In the genomic region with DNA sequence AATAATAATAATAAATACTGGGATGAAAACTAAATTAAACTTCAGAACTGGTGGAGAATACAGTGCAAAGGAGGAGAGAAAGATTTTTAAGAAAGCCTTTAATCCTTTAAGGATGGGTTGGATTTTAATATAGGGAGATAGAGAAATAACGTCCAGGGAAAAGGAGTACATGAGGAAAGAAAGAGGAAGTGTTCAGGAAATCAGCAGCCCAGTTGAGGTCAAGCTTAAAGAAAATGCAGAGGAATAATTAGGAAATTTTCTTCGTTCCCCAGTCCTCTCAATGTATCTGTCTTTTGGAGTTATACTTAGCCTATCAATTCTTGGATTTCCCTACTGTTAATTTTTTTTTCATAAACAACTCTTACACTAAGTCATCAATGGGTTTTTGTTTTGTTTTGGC, we compare ENCODE assay signal across 30 cellular contexts. TPM values are rescaled to one million over a fixed set of nuclear protein-coding genes. Genes with fewer than 3 reads are reported as not detected.
DNase-seq lines count a peak whose midpoint lies in the region; ATAC-seq, FAIRE-seq and TF ChIP-seq lines count a peak whose summit lies in the region.
"Had no signal": no experiment of that assay in that cellular context is flagged by ENCODE, and none has a peak within 500 bp of the region (broad histone marks: within the 10 kb centered on the region; RNA-seq: fewer than 3 reads in every experiment).

No MANE protein-coding gene starts in this region.

- H3K27me3 Mint-ChIP-seq in CD8-positive, alpha-beta T cell (ENCODE audit: low read depth) = no peaks in the 10 kb centered on the region
- no peaks in the 10 kb centered on the region for H3K27me3 Mint-ChIP-seq in central memory CD8-positive, alpha-beta T cell
- H3K27me3 Mint-ChIP-seq: CD8-positive, alpha-beta memory T cell had no signal

- no peaks in the 10 kb centered on the region for H3K36me3 ChIP-seq in CD8-positive, alpha-beta T cell (ENCODE audit: insufficient read depth, low read length)

- H3K4me1 ChIP-seq in CD8-positive, alpha-beta T cell (ENCODE audit: insufficient read depth, low read length) = no peaks in the 10 kb centered on the region
- H3K4me1 ChIP-seq: A549, SJSA1 had no signal

- CTCF ChIA-PET in CD8-positive, alpha-beta T cell (lab: Charles Lee) = no interaction called here

- H3K36me3 Mint-ChIP-seq in CD8-positive, alpha-beta T cell = peaks cover 50% of the 10 kb centered on the region
- H3K36me3 Mint-ChIP-seq in central memory CD8-positive, alpha-beta T cell (ENCODE audit: insufficient read depth) = peaks cover 1% of the 10 kb centered on the region
- peaks cover 36% of the 10 kb centered on the region for H3K36me3 Mint-ChIP-seq in stimulated activated effector memory CD8-positive, alpha-beta T cell treated with anti-CD3 and anti-CD28 coated beads, Interleukin-12 subunit alpha, Interleukin-12 subunit beta, amount 100 ng/mL, for 72 hours

- no peak for FAIRE-seq in urothelium cell line (lab: Jason Lieb, UNC)
- FAIRE-seq: A549, GM19239 had no signal

- H3K27me3 ChIP-seq in CD8-positive, alpha-beta T cell (ENCODE audit: insufficient read depth, low read length) = no peaks in the 10 kb centered on the region
- H3K27me3 ChIP-seq: SJSA1 had no signal

- TF ChIP-seq CTCF in CD8-positive, alpha-beta T cell (IDR thresholded peaks at IDR 0.05) = no peak

- H3K27ac ChIP-seq in CD8-positive, alpha-beta T cell (ENCODE audit: low read depth, low read length) = no peak overlapping the region
- H3K27ac ChIP-seq: A549, C4-2B, KMS-11, SJSA1 had no signal

- no peak for ATAC-seq in CD8-positive, alpha-beta T cell
- no peak for ATAC-seq in central memory CD8-positive, alpha-beta T cell (replicated peaks; ENCODE audit: extremely low read depth, poor library complexity, severe bottlenecking)
- no peak for ATAC-seq in stimulated activated effector memory CD8-positive, alpha-beta T cell treated with anti-CD3 and anti-CD28 coated beads, Interleukin-12 subunit alpha, Interleukin-12 subunit beta, amount 100 ng/mL, for 72 hours
- no peak for ATAC-seq in GM18498 (IDR thresholded peaks at IDR 0.05; ENCODE audit: unreplicated experiment)
- ATAC-seq in HG03175 (IDR thresholded peaks at IDR 0.05; ENCODE audit: unreplicated experiment) = no peak
- ATAC-seq: A549 had no signal

- H3K27ac Mint-ChIP-seq in CD8-positive, alpha-beta T cell = peak overlapping the region; percentile 32
- H3K27ac Mint-ChIP-seq in central memory CD8-positive, alpha-beta T cell (ENCODE audit: low read depth) = peak overlapping the region; percentile 15
- peak overlapping the region; percentile 2 for H3K27ac Mint-ChIP-seq in stimulated activated effector memory CD8-positive, alpha-beta T cell treated with anti-CD3 and anti-CD28 coated beads, Interleukin-12 subunit alpha, Interleukin-12 subunit beta, amount 100 ng/mL, for 72 hours

- H3K9me3 Mint-ChIP-seq in CD8-positive, alpha-beta T cell = no peaks in the 10 kb centered on the region
- no peaks in the 10 kb centered on the region for H3K9me3 Mint-ChIP-seq in central memory CD8-positive, alpha-beta T cell
- H3K9me3 Mint-ChIP-seq in stimulated activated effector memory CD8-positive, alpha-beta T cell treated with anti-CD3 and anti-CD28 coated beads, Interleukin-12 subunit alpha, Interleukin-12 subunit beta, amount 100 ng/mL, for 72 hours = no peaks in the 10 kb centered on the region
- H3K9me3 Mint-ChIP-seq: CD8-positive, alpha-beta memory T cell had no signal

- H3K4me1 Mint-ChIP-seq in CD8-positive, alpha-beta T cell (ENCODE audit: low read depth) = peaks cover 54% of the 10 kb centered on the region
- peaks cover 63% of the 10 kb centered on the region for H3K4me1 Mint-ChIP-seq in central memory CD8-positive, alpha-beta T cell
- peaks cover 46% of the 10 kb centered on the region for H3K4me1 Mint-ChIP-seq in stimulated activated effector memory CD8-positive, alpha-beta T cell treated with anti-CD3 and anti-CD28 coated beads, Interleukin-12 subunit alpha, Interleukin-12 subunit beta, amount 100 ng/mL, for 72 hours

- POLR2A ChIA-PET in CD8-positive, alpha-beta T cell (lab: Charles Lee) = no interaction called here

- no peak overlapping the region for H3K4me3 ChIP-seq in CD8-positive, alpha-beta T cell (ENCODE audit: low read depth, low read length)
- H3K4me3 ChIP-seq: A549, SJSA1 had no signal

- intact Hi-C loops in CD8-positive, alpha-beta T cell (cut with DNase I, micrococcal nuclease) = no loop called here

- DNase-seq in CD8-positive, alpha-beta T cell = no peak
- DNase-seq in OCI-M1 (lab: John Stamatoyannopoulos, UW) (peak; percentile 19), urothelium cell line (ENCODE audit: low spot score) (no peak)
- DNase-seq in central memory CD8-positive, alpha-beta T cell (ENCODE audit: low spot score in 2 of 2) = no peak
- no peak for DNase-seq in stimulated activated effector memory CD8-positive, alpha-beta T cell treated with anti-CD3 and anti-CD28 coated beads, Interleukin-12 subunit alpha, Interleukin-12 subunit beta, amount 100 ng/mL, for 72 hours (ENCODE audit: low spot score in 2 of 2)
- DNase-seq: AML-193; CD8-positive, alpha-beta memory T cell; DMS 273 treated with DMSO at 0.1 percent for 48 hours; DMS79; EL; GDM1; H7; IMR-90; MM.1S; NCI-H1048; NCI-H1417; NCI-H1694; NCI-H2029 treated with DMSO at 0.1 percent for 48 hours; NCI-H446 treated with DMSO at 0.1 percent for 48 hours; NCI-H526; NCI-H82; Right ventricle myocardium superior; RPMI8226 had no signal

- H3K4me3 Mint-ChIP-seq in CD8-positive, alpha-beta T cell = no peak overlapping the region
- no peak overlapping the region for H3K4me3 Mint-ChIP-seq in central memory CD8-positive, alpha-beta T cell
- H3K4me3 Mint-ChIP-seq in stimulated activated effector memory CD8-positive, alpha-beta T cell treated with anti-CD3 and anti-CD28 coated beads, Interleukin-12 subunit alpha, Interleukin-12 subunit beta, amount 100 ng/mL, for 72 hours = no peak overlapping the region
- H3K4me3 Mint-ChIP-seq: CD8-positive, alpha-beta memory T cell had no signal

- no peaks in the 10 kb centered on the region for H3K9me3 ChIP-seq in CD8-positive, alpha-beta T cell (ENCODE audit: low read length)
- H3K9me3 ChIP-seq: A549, SJSA1 had no signal

RNA-seq across cellular contexts. Expression of a gene that starts 47.7 kb away (rescaled TPM):
- total RNA-seq in CD8-positive, alpha-beta T cell = 10 to 100 TPM; 49.5 to 50.0 TPM
